Comparison of ENCODE assay signal across 20 cellular contexts in the genomic region with DNA sequence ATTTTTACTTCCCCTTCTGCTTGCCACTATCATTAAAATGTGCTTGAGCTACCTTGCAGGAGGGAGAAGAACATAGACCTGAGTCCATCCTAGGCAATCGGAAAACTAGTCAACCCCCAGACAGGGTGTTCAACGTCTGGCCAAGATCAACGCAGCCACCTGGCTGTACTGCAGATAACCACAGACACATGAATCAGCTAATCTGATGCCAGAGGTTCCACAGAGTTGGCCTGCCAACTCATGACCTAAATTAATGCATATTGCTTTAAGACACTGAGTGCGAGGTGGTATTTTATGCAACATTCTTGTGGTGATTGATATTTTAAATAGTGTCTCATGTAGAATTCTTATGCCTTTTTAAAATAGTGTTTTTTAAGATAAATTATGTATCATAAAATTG.
"Had no signal": no experiment of that assay in that cellular context is flagged by ENCODE, and none has a peak within 500 bp of the region (broad histone marks: within the 10 kb centered on the region; RNA-seq: fewer than 3 reads in every experiment).

No MANE protein-coding gene starts in this region.

- H3K36me3 ChIP-seq: ascending aorta, cardiac muscle cell, neural progenitor cell had no signal

- H3K27ac Mint-ChIP-seq: naive B cell, neural progenitor cell had no signal

- H3K4me3 Mint-ChIP-seq: neural progenitor cell had no signal

- H3K4me1 ChIP-seq: ascending aorta, neural progenitor cell, psoas muscle had no signal

- H3K4me3 ChIP-seq: ascending aorta, cardiac muscle cell, mucosa of descending colon, neural progenitor cell, psoas muscle had no signal

- H3K27me3 Mint-ChIP-seq: naive B cell had no signal

- DNase-seq: activated CD4-positive, alpha-beta T cell treated with anti-CD3 and anti-CD28 coated beads, Interleukin-2, amount 50 U/mL, for 1 hour; activated CD4-positive, CD25-positive, alpha-beta regulatory T cell treated with anti-CD3 and anti-CD28 coated beads, Interleukin-2, amount 50 U/mL, for 72 hours; activated CD8-positive, alpha-beta memory T cell treated with anti-CD3 and anti-CD28 coated beads for 24 hours; activated CD8-positive, alpha-beta memory T cell treated with anti-CD3 and anti-CD28 coated beads, Interleukin-2, amount 50 U/mL, for 48 hours; activated effector memory CD4-positive, alpha-beta T cell treated with Interleukin-2 at 50 U/mL for 16 hours; activated naive CD4-positive, alpha-beta T cell treated with anti-CD3 and anti-CD28 coated beads, Interleukin-2, amount 50 U/mL, for 16 hours; activated T-cell treated with anti-CD3 and anti-CD28 coated beads, Interleukin-2, amount 50 U/mL, for 48 hours; dermis blood vessel endothelial cell; effector memory CD4-positive, alpha-beta T cell; mesenchymal stem cell; mucosa of descending colon; naive B cell; psoas muscle; right cardiac atrium; stimulated activated naive CD8-positive, alpha-beta T cell treated with anti-CD3 and anti-CD28 coated beads, Interleukin-15, Interleukin-2, amounts not matched to agents 100 U/mL and 50 U/mL, for 24 hours; substantia nigra; trophoblast cell had no signal

- H3K9me3 Mint-ChIP-seq: neural progenitor cell had no signal

- H3K9me3 ChIP-seq: ascending aorta, mucosa of descending colon, psoas muscle had no signal

- H3K4me1 Mint-ChIP-seq: naive B cell had no signal

- H3K27me3 ChIP-seq: ascending aorta, cardiac muscle cell, neural progenitor cell had no signal

- ATAC-seq: mucosa of descending colon; psoas muscle; right cardiac atrium; stimulated activated naive CD8-positive, alpha-beta T cell treated with anti-CD3 and anti-CD28 coated beads, Interleukin-15, Interleukin-2, amounts not matched to agents 100 U/mL and 50 U/mL, for 24 hours had no signal

- H3K36me3 Mint-ChIP-seq: naive B cell, neural progenitor cell had no signal
